In the genomic region with DNA sequence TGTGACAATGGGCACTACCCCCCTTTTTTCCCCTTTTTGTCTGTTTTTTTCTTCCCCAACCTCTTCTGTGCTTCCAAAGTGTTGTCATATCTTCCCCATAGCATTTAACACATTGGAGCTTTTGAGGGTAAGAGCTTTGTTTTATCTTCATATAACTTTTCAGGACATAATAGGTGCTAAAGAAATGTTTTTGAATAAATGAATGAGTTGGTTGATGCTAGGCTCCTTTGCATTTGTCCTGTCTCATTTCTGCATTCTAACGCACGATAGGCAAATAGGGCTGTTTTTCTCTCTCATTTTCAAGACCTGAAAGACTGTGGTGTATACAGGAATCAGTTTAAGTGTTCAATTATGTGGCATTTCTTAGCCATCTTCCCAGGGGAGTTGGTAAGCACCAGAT, we compare ENCODE assay signal across 8 cellular contexts. TPM values are rescaled to one million over a fixed set of nuclear protein-coding genes. Genes with fewer than 3 reads are reported as not detected.
A peak's percentile ranks its signal among the peaks of the same experiment; 100 is the strongest.
DNase-seq lines count a peak whose midpoint lies in the region; ATAC-seq and TF ChIP-seq lines count a peak whose summit lies in the region.

No MANE protein-coding gene starts in this region.

- BruUV-seq in Calu3 (replicated peaks; lab: Mats Ljungman, UMichigan) = no TSS peak

- H3K27ac Mint-ChIP-seq in Calu3 (ENCODE audit: unreplicated experiment) = no peak overlapping the region
- H3K27ac Mint-ChIP-seq in neural crest cell (ENCODE audit: unreplicated experiment) = peak overlapping the region; percentile 98

- TF ChIP-seq POLR2A in breast epithelium (IDR thresholded peaks at IDR 0.05) = no peak

- peak overlapping the region in 2 of 3 donors; percentile 99 to 100 for H3K4me3 ChIP-seq in breast epithelium

- DNase-seq in Calu3 (no peak), breast epithelium (ENCODE audit: low spot score in 2 of 2) (no peak), neural crest cell (ENCODE audit: low read depth, low spot score) (no peak), NCI-H2107 treated with DMSO at 0.1 percent for 48 hours (lab: John Stamatoyannopoulos, UW; ENCODE audit: unreplicated experiment) (no peak), HuH-7 (ENCODE audit: low spot score) (no peak), D341Med (ENCODE audit: low spot score) (no peak)

- intact Hi-C loops in Calu3 (cut with micrococcal nuclease; ENCODE audit: unreplicated experiment) (no loop called here), breast epithelium (cut with DNase I; ENCODE audit: low total_unique reads) (no loop called here)

- H3K4me3 Mint-ChIP-seq in Calu3 (ENCODE audit: low read depth, unreplicated experiment) (peak overlapping the region; percentile 73), neural crest cell (peak overlapping the region; percentile 91)

- CTCF ChIA-PET in Calu3 (lab: Charles Lee) = interaction anchor here (1.2 kb wide), 1 partner anchor 10 kb away, joined by 3 read pairs; no protein-coding TSS in a partner anchor

- peaks cover 2 to 22% of the 10 kb centered on the region in 2 donors for H3K4me1 ChIP-seq in breast epithelium

- H3K27me3 Mint-ChIP-seq in Calu3 (ENCODE audit: unreplicated experiment) (no peaks in the 10 kb centered on the region), neural crest cell (ENCODE audit: low read depth) (no peaks in the 10 kb centered on the region)

- H3K36me3 Mint-ChIP-seq in Calu3 (ENCODE audit: insufficient read depth, unreplicated experiment) (peaks cover 46% of the 10 kb centered on the region), neural crest cell (ENCODE audit: low read depth) (no peaks in the 10 kb centered on the region)

- peaks cover 25% of the 10 kb centered on the region for H3K36me3 ChIP-seq in KOPT-K1 (ENCODE audit: insufficient read depth, low read length)
- no peaks in the 10 kb centered on the region for H3K36me3 ChIP-seq in breast epithelium

- H3K27ac ChIP-seq in KOPT-K1 (ENCODE audit: low read depth, low read length, poor library complexity, severe bottlenecking) (peak overlapping the region; percentile 71), breast epithelium (no peak overlapping the region)

- peaks cover 17% of the 10 kb centered on the region for H3K4me1 Mint-ChIP-seq in Calu3 (ENCODE audit: low read depth, unreplicated experiment)
- peaks cover 46% of the 10 kb centered on the region for H3K4me1 Mint-ChIP-seq in neural crest cell

- H3K9me3 ChIP-seq in KOPT-K1 (ENCODE audit: insufficient read depth, low read length, poor library complexity, severe bottlenecking) = no peaks in the 10 kb centered on the region
- H3K9me3 ChIP-seq in breast epithelium = no peaks in the 10 kb centered on the region

- H3K27me3 ChIP-seq in breast epithelium = no peaks in the 10 kb centered on the region

- no peaks in the 10 kb centered on the region for H3K9me3 Mint-ChIP-seq in Calu3 (ENCODE audit: low read depth, unreplicated experiment)
- H3K9me3 Mint-ChIP-seq in neural crest cell = no peaks in the 10 kb centered on the region

- no peak for TF ChIP-seq CTCF in Calu3 (IDR thresholded peaks at IDR 0.05; ENCODE audit: unreplicated experiment)
- no peak for TF ChIP-seq CTCF in breast epithelium (IDR thresholded peaks at IDR 0.05)
- no peak for TF ChIP-seq CTCF in neural crest cell (conservative IDR thresholded peaks at IDR 0.05)

- no peak for ATAC-seq in HG03159 (IDR thresholded peaks at IDR 0.05; ENCODE audit: unreplicated experiment)

RNA-seq across cellular contexts. Expression of gene COPS7B, which starts 0.8 kb away (rescaled TPM):
- total RNA-seq in Calu3 (2022) = 48.3 and 54.6 TPM in 2 replicates
- total RNA-seq in breast epithelium = 10 to 100 TPM; 19.8 to 39.8 (median 32.1) TPM
- 62.9 and 64.1 TPM in 2 replicates for total RNA-seq in neural crest cell

RNA-seq across cellular contexts. Expression of gene PDE6D, which starts 4.3 kb away (rescaled TPM):
- 25.8 and 30.6 TPM in 2 replicates for total RNA-seq in Calu3 (2022)
- total RNA-seq in breast epithelium = 10 to 100 TPM; 24.2 to 28.5 (median 25.6) TPM
- 35.8 and 38.8 TPM in 2 replicates for total RNA-seq in neural crest cell
